23 cellular contexts compared by ENCODE assay signal in genomic region chr13:35956074-35956473, GRCh38.
"Had no signal": no experiment of that assay in that cellular context is flagged by ENCODE, and none has a peak within 500 bp of the region (broad histone marks: within the 10 kb centered on the region; RNA-seq: fewer than 3 reads in every experiment).

No MANE protein-coding gene starts in this region.

- H3K36me3 ChIP-seq: prostate gland, right lobe of liver, spleen, thyroid gland, upper lobe of right lung, vagina had no signal

- H3K4me3 ChIP-seq: dorsolateral prefrontal cortex, hepatocyte, lung, prostate gland, right lobe of liver, spleen, thyroid gland, upper lobe of right lung, vagina had no signal

- H3K27ac ChIP-seq: hepatocyte, parathyroid adenoma, right lobe of liver, spleen, thyroid gland, upper lobe of right lung had no signal

- ATAC-seq: left cardiac atrium; left ventricle myocardium superior; naive thymus-derived CD4-positive, alpha-beta T cell; right lobe of liver; stimulated activated naive B cell treated with anti-CD40 and anti-IgM and Interleukin-4, amounts not matched to agents 10 μg/mL and 1 μg/mL and 100 μg/mL, for 72 hours; stimulated activated naive CD8-positive, alpha-beta T cell treated with anti-CD3 and anti-CD28 coated beads, Interleukin-15, amount 100 ng/mL, for 72 hours; upper lobe of right lung had no signal

- DNase-seq: cortex of kidney; dorsolateral prefrontal cortex; effector CD8-positive, alpha-beta T cell; kidney; left cardiac atrium; left ventricle myocardium superior; mesendoderm; naive thymus-derived CD4-positive, alpha-beta T cell; nephron progenitor cell; right lobe of liver; spleen; stimulated activated CD4-positive, alpha-beta T cell treated with anti-CD3 and anti-CD28 coated beads, Interleukin-15, amount 100 ng/mL, for 24 hours; stimulated activated CD4-positive, alpha-beta T cell treated with anti-CD3 and anti-CD28 coated beads, Interleukin-1b, Interleukin-23, amount 100 ng/mL, for 48 hours; stimulated activated CD4-positive, alpha-beta T cell treated with anti-CD3 and anti-CD28 coated beads, Interleukin-4, amount 100 ng/mL, for 4 hours; stimulated activated naive B cell treated with anti-CD40 and anti-IgM and Interleukin-4, amounts not matched to agents 10 μg/mL and 1 μg/mL and 100 μg/mL, for 72 hours; stimulated activated naive CD8-positive, alpha-beta T cell treated with anti-CD3 and anti-CD28 coated beads, Interleukin-15, amount 100 ng/mL, for 72 hours; thyroid gland; upper lobe of right lung had no signal

- H3K9me3 ChIP-seq: prostate gland, right lobe of liver, spleen, thyroid gland, upper lobe of right lung, vagina had no signal

- H3K27me3 ChIP-seq: dorsolateral prefrontal cortex, hepatocyte, right lobe of liver, spleen, thyroid gland, upper lobe of right lung, vagina had no signal

- H3K4me1 ChIP-seq: parathyroid adenoma, prostate gland, right lobe of liver, spleen, thyroid gland, upper lobe of right lung had no signal

- H3K9ac ChIP-seq: parathyroid adenoma had no signal
